ENCODE assay signal across 36 cellular contexts in genomic region chr6:81605526-81605925, GRCh38.
"Had no signal": no experiment of that assay in that cellular context is flagged by ENCODE, and none has a peak within 500 bp of the region (broad histone marks: within the 10 kb centered on the region; RNA-seq: fewer than 3 reads in every experiment).

No MANE protein-coding gene starts in this region.

- H3K36me3 ChIP-seq: MG63 had no signal

- H3K27me3 ChIP-seq: MG63 had no signal

- H3K4me3 ChIP-seq: MG63 had no signal

- DNase-seq: Kasumi-1, MG63, MM.1S, MV-4-11, NCI-H1048, NCI-H1092, NCI-H1092 treated with DMSO at 0.1 percent for 48 hours, NCI-H1105, NCI-H1105 treated with DMSO at 0.1 percent for 48 hours, NCI-H1417, NCI-H1417 treated with DMSO at 0.1 percent for 48 hours, NCI-H1436, NCI-H1436 treated with DMSO at 0.1 percent for 48 hours, NCI-H146, NCI-H1694, NCI-H1694 treated with DMSO at 0.1 percent for 48 hours, NCI-H187, NCI-H187 treated with DMSO at 0.1 percent for 48 hours, NCI-H1930, NCI-H2029, NCI-H2029 treated with DMSO at 0.1 percent for 48 hours, NCI-H2081, NCI-H2081 treated with DMSO at 0.1 percent for 48 hours, NCI-H2107, NCI-H2171, NCI-H2171 treated with DMSO at 0.1 percent for 48 hours, NCI-H2227 treated with DMSO at 0.1 percent for 48 hours, NCI-H226, NCI-H345, NCI-H446, NCI-H446 treated with DMSO at 0.1 percent for 48 hours, NCI-H510A, NCI-H510A treated with DMSO at 0.1 percent for 48 hours, NCI-H524, NCI-H524 treated with DMSO at 0.1 percent for 48 hours, NCI-H526 had no signal
